ENCODE assay signal across 1 cellular context in the genomic region with DNA sequence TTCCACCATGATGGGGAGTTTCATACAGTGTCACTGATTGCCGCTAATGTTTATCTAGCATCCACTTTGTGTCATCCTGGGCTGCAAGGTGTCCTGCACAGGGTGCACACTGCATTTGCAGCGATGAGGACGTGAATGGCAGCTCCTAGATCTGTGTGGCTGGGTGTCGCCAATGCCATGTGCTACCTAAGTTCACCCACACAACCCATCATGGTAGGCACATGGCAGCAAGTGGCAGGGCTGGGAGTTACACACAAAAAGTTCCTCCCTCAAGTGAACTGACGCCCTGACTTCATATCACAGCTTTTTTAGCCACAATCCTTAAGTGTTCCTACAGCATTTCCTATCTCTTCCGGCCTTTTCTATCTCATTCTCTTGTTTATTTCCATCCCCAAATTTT.
TF ChIP-seq lines count a peak whose summit lies in the region.

No MANE protein-coding gene starts in this region.

TF ChIP-seq in HepG2, 621 proteins besides CTCF, POLR2A, EP300 and RAD21:
- TF ChIP-seq, protein P1, sequence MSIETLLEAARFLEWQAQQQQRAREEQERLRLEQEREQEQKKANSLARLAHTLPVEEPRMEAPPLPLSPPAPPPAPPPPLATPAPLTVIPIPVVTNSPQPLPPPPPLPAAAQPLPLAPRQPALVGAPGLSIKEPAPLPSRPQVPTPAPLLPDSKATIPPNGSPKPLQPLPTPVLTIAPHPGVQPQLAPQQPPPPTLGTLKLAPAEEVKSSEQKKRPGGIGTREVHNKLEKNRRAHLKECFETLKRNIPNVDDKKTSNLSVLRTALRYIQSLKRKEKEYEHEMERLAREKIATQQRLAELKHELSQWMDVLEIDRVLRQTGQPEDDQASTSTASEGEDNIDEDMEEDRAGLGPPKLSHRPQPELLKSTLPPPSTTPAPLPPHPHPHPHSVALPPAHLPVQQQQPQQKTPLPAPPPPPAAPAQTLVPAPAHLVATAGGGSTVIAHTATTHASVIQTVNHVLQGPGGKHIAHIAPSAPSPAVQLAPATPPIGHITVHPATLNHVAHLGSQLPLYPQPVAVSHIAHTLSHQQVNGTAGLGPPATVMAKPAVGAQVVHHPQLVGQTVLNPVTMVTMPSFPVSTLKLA (IDR thresholded peaks at IDR 0.05), result peak; percentile 58
- TF ChIP-seq, protein P2, sequence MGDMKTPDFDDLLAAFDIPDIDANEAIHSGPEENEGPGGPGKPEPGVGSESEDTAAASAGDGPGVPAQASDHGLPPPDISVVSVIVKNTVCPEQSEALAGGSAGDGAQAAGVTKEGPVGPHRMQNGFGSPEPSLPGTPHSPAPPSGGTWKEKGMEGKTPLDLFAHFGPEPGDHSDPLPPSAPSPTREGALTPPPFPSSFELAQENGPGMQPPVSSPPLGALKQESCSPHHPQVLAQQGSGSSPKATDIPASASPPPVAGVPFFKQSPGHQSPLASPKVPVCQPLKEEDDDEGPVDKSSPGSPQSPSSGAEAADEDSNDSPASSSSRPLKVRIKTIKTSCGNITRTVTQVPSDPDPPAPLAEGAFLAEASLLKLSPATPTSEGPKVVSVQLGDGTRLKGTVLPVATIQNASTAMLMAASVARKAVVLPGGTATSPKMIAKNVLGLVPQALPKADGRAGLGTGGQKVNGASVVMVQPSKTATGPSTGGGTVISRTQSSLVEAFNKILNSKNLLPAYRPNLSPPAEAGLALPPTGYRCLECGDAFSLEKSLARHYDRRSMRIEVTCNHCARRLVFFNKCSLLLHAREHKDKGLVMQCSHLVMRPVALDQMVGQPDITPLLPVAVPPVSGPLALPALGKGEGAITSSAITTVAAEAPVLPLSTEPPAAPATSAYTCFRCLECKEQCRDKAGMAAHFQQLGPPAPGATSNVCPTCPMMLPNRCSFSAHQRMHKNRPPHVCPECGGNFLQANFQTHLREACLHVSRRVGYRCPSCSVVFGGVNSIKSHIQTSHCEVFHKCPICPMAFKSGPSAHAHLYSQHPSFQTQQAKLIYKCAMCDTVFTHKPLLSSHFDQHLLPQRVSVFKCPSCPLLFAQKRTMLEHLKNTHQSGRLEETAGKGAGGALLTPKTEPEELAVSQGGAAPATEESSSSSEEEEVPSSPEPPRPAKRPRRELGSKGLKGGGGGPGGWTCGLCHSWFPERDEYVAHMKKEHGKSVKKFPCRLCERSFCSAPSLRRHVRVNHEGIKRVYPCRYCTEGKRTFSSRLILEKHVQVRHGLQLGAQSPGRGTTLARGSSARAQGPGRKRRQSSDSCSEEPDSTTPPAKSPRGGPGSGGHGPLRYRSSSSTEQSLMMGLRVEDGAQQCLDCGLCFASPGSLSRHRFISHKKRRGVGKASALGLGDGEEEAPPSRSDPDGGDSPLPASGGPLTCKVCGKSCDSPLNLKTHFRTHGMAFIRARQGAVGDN (CRISPR knock-in tag; IDR thresholded peaks at IDR 0.05), result 0 out of 2 replicates have a peak, but pooled peaks have one; percentile 11
- no peak for TF ChIP-seq MIER3 (CRISPR knock-in tag; IDR thresholded peaks at IDR 0.05; ENCODE audit: borderline replicate concordance)
- no peak for TF ChIP-seq ZNF225 (CRISPR knock-in tag; IDR thresholded peaks at IDR 0.05)
